Comparison of ENCODE assay signal across 10 cellular contexts in the genomic region with DNA sequence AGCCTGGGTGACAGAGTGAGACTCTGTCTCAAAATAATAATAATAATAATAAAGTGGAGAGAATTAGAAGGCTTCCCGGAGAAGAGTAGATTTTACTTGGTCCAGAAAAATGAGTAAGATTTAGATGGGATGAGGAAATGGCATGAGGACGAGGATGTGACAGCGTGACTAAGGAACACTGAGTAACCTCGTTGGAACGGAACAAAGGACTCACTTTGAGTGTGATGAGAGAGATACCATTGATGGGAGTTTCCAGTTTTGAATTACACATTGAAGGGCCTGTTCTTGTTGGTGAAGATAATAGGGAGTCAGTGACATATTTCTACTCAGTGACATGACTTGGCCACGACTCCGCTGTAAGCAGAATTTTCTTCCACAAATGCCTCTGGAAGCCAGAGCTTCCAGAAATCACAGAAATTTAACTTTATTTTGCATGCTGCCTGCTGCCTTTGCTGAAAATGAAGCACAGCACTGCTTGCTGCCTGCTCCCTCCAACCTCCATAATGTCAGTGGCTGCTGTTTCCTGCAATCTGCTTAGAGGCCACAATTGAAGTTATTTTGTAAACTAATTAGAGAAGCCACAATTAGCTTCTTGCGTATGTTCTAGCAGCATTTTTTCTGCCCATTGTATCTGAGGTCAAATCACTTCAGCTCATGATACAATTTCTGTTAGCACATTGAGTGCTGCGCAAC. TPM values are rescaled to one million over a fixed set of nuclear protein-coding genes. Genes with fewer than 3 reads are reported as not detected.
DNase-seq lines count a peak whose midpoint lies in the region; FAIRE-seq and TF ChIP-seq lines count a peak whose summit lies in the region.
"Had no signal": no experiment of that assay in that cellular context is flagged by ENCODE, and none has a peak within 500 bp of the region (broad histone marks: within the 10 kb centered on the region; RNA-seq: fewer than 3 reads in every experiment).

No MANE protein-coding gene starts in this region.

- no peak overlapping the region for H3K4ac ChIP-seq in trophoblast cell (ENCODE audit: low read depth, low read length)

- H3K14ac ChIP-seq in trophoblast cell (ENCODE audit: low read length) = no peak overlapping the region

- H4K20me1 ChIP-seq in GM23248 (ENCODE audit: insufficient read depth) = no peaks in the 10 kb centered on the region

- H2AK5ac ChIP-seq in trophoblast cell (ENCODE audit: low read length) = no peak overlapping the region

- no peak for TF ChIP-seq CTCF in adrenal gland (IDR thresholded peaks at IDR 0.05)

- peak; percentile 58 for FAIRE-seq in RCC 7860 (lab: Jason Lieb, UNC)

- H3K4me3 ChIP-seq in GM23248 (no peak overlapping the region), esophagus (ENCODE audit: low read depth in 1 of 2, low read length in 2 of 2) (no peak overlapping the region), trophoblast cell (ENCODE audit: low read depth, low read length) (no peak overlapping the region), adrenal gland (no peak overlapping the region)
- H3K4me3 ChIP-seq: SJCRH30 had no signal

- 31 to 36% methylated on average over 9 of the region's 9 CpGs for WGBS in GM23248 (ENCODE audit: low coverage in 1 of 2, low lambda C conversion rate in 2 of 2, missing lambda C conversion rate in 2 of 2), 2 experiments
- WGBS in esophagus, 2 donors = 61 to 71% methylated on average over 9 of the region's 9 CpGs
- no CpG with 5 or more reads among the region's 9 CpGs for WGBS in trophoblast cell (ENCODE audit: extremely low coverage, insufficient coverage, insufficient read length)
- 60 to 74% (median 70%) methylated on average over 9 of the region's 9 CpGs for WGBS in adrenal gland, 4 donors

- no peak overlapping the region for H2BK120ac ChIP-seq in trophoblast cell (ENCODE audit: insufficient read depth, low read length, poor library complexity)

- H3K27ac Mint-ChIP-seq in activated T-cell treated with anti-CD3 and anti-CD28 coated beads, Interleukin-2, amount 50 U/mL, for 24 hours = no peak overlapping the region
- H3K27ac Mint-ChIP-seq: stimulated activated memory B cell treated with anti-CD40 and anti-IgM and Interleukin-4, amounts not matched to agents 10 μg/mL and 1 μg/mL and 100 μg/mL, for 72 hours had no signal

- no peaks in the 10 kb centered on the region for H3K9me3 Mint-ChIP-seq in activated T-cell treated with anti-CD3 and anti-CD28 coated beads, Interleukin-2, amount 50 U/mL, for 24 hours
- H3K9me3 Mint-ChIP-seq: stimulated activated memory B cell treated with anti-CD40 and anti-IgM and Interleukin-4, amounts not matched to agents 10 μg/mL and 1 μg/mL and 100 μg/mL, for 72 hours had no signal

- H3F3A ChIP-seq in GM23248 (ENCODE audit: insufficient read depth) = peaks cover 6% of the 10 kb centered on the region; the same call in 1 of the 2 replicates

- no peaks in the 10 kb centered on the region for H3K36me3 Mint-ChIP-seq in activated T-cell treated with anti-CD3 and anti-CD28 coated beads, Interleukin-2, amount 50 U/mL, for 24 hours (ENCODE audit: low read depth)
- H3K36me3 Mint-ChIP-seq: stimulated activated memory B cell treated with anti-CD40 and anti-IgM and Interleukin-4, amounts not matched to agents 10 μg/mL and 1 μg/mL and 100 μg/mL, for 72 hours had no signal

- H3K4me2 ChIP-seq in GM23248 (ENCODE audit: unreplicated experiment) (no peak overlapping the region), trophoblast cell (ENCODE audit: low read length) (no peak overlapping the region)

- in situ Hi-C loops in GM23248 (cut with MboI) = no loop called here

- H3K79me2 ChIP-seq in GM23248 (ENCODE audit: insufficient read depth) = no peaks in the 10 kb centered on the region
- H3K79me2 ChIP-seq in trophoblast cell (ENCODE audit: control insufficient read depth, insufficient read depth, low read length, poor library complexity) = no peaks in the 10 kb centered on the region

- H2BK12ac ChIP-seq in trophoblast cell (ENCODE audit: low read length) = no peak overlapping the region

- no peaks in the 10 kb centered on the region for H3K36me3 ChIP-seq in GM23248 (ENCODE audit: low read depth)
- H3K36me3 ChIP-seq in esophagus (ENCODE audit: control insufficient read depth in 2 of 2, insufficient read depth in 2 of 2, low read length in 1 of 2) = no peaks in the 10 kb centered on the region
- H3K36me3 ChIP-seq in trophoblast cell (ENCODE audit: control insufficient read depth in 1 of 2, insufficient read depth in 2 of 2, low read length in 2 of 2) = no peaks in the 10 kb centered on the region
- no peaks in the 10 kb centered on the region for H3K36me3 ChIP-seq in adrenal gland (replicated peaks in 1 of 2)
- H3K36me3 ChIP-seq: SJCRH30 had no signal

- H3K79me1 ChIP-seq in trophoblast cell (ENCODE audit: low read length) = no peaks in the 10 kb centered on the region

- no peaks in the 10 kb centered on the region for H3K9me3 ChIP-seq in GM23248 (ENCODE audit: low read depth)
- no peaks in the 10 kb centered on the region for H3K9me3 ChIP-seq in esophagus (ENCODE audit: control insufficient read depth in 2 of 2, insufficient read depth in 1 of 2, low read depth in 1 of 2, low read length in 1 of 2)
- H3K9me3 ChIP-seq in trophoblast cell (ENCODE audit: insufficient read depth, low read depth, low read length) = no peaks in the 10 kb centered on the region
- no peaks in the 10 kb centered on the region for H3K9me3 ChIP-seq in adrenal gland (replicated peaks in 1 of 3)
- H3K9me3 ChIP-seq: SJCRH30 had no signal

- H4K91ac ChIP-seq in trophoblast cell (ENCODE audit: low read depth, low read length) = no peak overlapping the region

- peaks cover 6% of the 10 kb centered on the region for H3K27me3 Mint-ChIP-seq in activated T-cell treated with anti-CD3 and anti-CD28 coated beads, Interleukin-2, amount 50 U/mL, for 24 hours

- H3K23ac ChIP-seq in trophoblast cell (ENCODE audit: low read length) = no peak overlapping the region

- H3K9ac ChIP-seq in GM23248 (0 out of 2 replicates have a peak overlapping the region, but pooled peaks have one; percentile 5), trophoblast cell (ENCODE audit: low read length) (no peak overlapping the region)

- no peaks in the 10 kb centered on the region for H3K9me2 ChIP-seq in GM23248 (ENCODE audit: insufficient read depth)

- intact Hi-C loops in adrenal gland (cut with DNase I) = no loop called here

- H3K27me3 ChIP-seq in GM23248 (replicated peaks; ENCODE audit: insufficient read depth) = no peaks in the 10 kb centered on the region
- peaks cover 0 to 3% of the 10 kb centered on the region in 2 donors for H3K27me3 ChIP-seq in esophagus (ENCODE audit: control insufficient read depth in 1 of 2, insufficient read depth in 2 of 2, low read length in 2 of 2)
- H3K27me3 ChIP-seq in trophoblast cell (ENCODE audit: insufficient read depth, low read length) = no peaks in the 10 kb centered on the region
- no peaks in the 10 kb centered on the region for H3K27me3 ChIP-seq in adrenal gland
- H3K27me3 ChIP-seq: SJCRH30 had no signal

- no peak overlapping the region for H4K12ac ChIP-seq in trophoblast cell (ENCODE audit: low read depth, low read length)

- peaks cover 5% of the 10 kb centered on the region for H3K4me1 Mint-ChIP-seq in activated T-cell treated with anti-CD3 and anti-CD28 coated beads, Interleukin-2, amount 50 U/mL, for 24 hours (ENCODE audit: low read depth)
- H3K4me1 Mint-ChIP-seq: stimulated activated memory B cell treated with anti-CD40 and anti-IgM and Interleukin-4, amounts not matched to agents 10 μg/mL and 1 μg/mL and 100 μg/mL, for 72 hours had no signal

- TF ChIP-seq POLR2A in adrenal gland (IDR thresholded peaks at IDR 0.05) = no peak

- peaks cover 12% of the 10 kb centered on the region; the same call in 1 of the 2 replicates for H3K4me1 ChIP-seq in GM23248 (ENCODE audit: insufficient read depth)
- H3K4me1 ChIP-seq in esophagus (ENCODE audit: control insufficient read depth in 2 of 2, insufficient read depth in 2 of 2, low read length in 1 of 2) = no peaks in the 10 kb centered on the region
- H3K4me1 ChIP-seq in trophoblast cell (ENCODE audit: control insufficient read depth in 1 of 2, insufficient read depth in 2 of 2, low read length in 2 of 2) = no peaks in the 10 kb centered on the region
- no peaks in the 10 kb centered on the region for H3K4me1 ChIP-seq in adrenal gland (replicated peaks in 1 of 2)

- DNase-seq in GM23248 (peak; percentile 77), RCC 7860 (ENCODE audit: low spot score) (peak; percentile 83), trophoblast cell (peak; percentile 42 to 77), DMS 273 (lab: John Stamatoyannopoulos, UW; ENCODE audit: unreplicated experiment) (no peak), adrenal gland (no peak)
- DNase-seq in activated T-cell treated with anti-CD3 and anti-CD28 coated beads, Interleukin-2, amount 50 U/mL, for 24 hours = no peak
- DNase-seq: NCI-H226 had no signal

- no peak overlapping the region for H4K8ac ChIP-seq in trophoblast cell (ENCODE audit: low read depth, low read length)

- no peak overlapping the region for H3K18ac ChIP-seq in trophoblast cell (ENCODE audit: low read length)

- peak overlapping the region; percentile 31 for H2AFZ ChIP-seq in GM23248
- H2AFZ ChIP-seq in trophoblast cell (ENCODE audit: insufficient read depth, low read length, poor library complexity) = no peak overlapping the region

- peak overlapping the region; percentile 36; the same call in 1 of the 2 replicates for H3K27ac ChIP-seq in GM23248
- peak overlapping the region; percentile 49 to 81 for H3K27ac ChIP-seq in esophagus (ENCODE audit: low read depth in 2 of 2, low read length in 1 of 2)
- H3K27ac ChIP-seq in trophoblast cell (ENCODE audit: low read depth, low read length) = no peak overlapping the region
- no peak overlapping the region for H3K27ac ChIP-seq in adrenal gland
- H3K27ac ChIP-seq: SJCRH30 had no signal

- H3K4me3 Mint-ChIP-seq in activated T-cell treated with anti-CD3 and anti-CD28 coated beads, Interleukin-2, amount 50 U/mL, for 24 hours = no peak overlapping the region
- H3K4me3 Mint-ChIP-seq: stimulated activated memory B cell treated with anti-CD40 and anti-IgM and Interleukin-4, amounts not matched to agents 10 μg/mL and 1 μg/mL and 100 μg/mL, for 72 hours had no signal

- no peak overlapping the region for H2BK5ac ChIP-seq in trophoblast cell (ENCODE audit: low read depth, low read length, poor library complexity)

RNA-seq across cellular contexts. Expression of gene FBXO28, which starts 33.7 kb away (rescaled TPM):
- 28.5 and 31.8 TPM in 2 replicates for total RNA-seq in GM23248 (2014; rRNA removed; shearing (Covaris generic))
- 14.9 and 15.5 TPM in 2 replicates for polyA plus RNA-seq in GM23248 (2016; fragmentation: Nextera tagmentation; extraction: Ambion mirVana)
- 10 to 100 TPM; 11.9 to 13.2 TPM for polyA plus RNA-seq in esophagus
- polyA plus RNA-seq in trophoblast cell (2013) = 12.5 and 12.9 TPM in 2 replicates
- 10 to 100 TPM; 19.1 to 39.1 (median 27.8) TPM for total RNA-seq in adrenal gland
- 10 to 100 TPM in 2 of 3 donors, 1 to 10 TPM in 1; 7.0 to 16.0 (median 10.8) TPM for polyA plus RNA-seq in adrenal gland

Comparison
In these comparisons a context has a peak if more than half of its experiments do, and no peak if none do; other contexts are left out.
1. DNase-seq: peak in GM23248 (single experiment), RCC 7860 (single experiment) and trophoblast cell (2 of 2); none in activated T-cell treated with anti-CD3 and anti-CD28 coated beads, Interleukin-2, amount 50 U/mL, for 24 hours (single experiment), DMS 273 (single experiment) and adrenal gland (0 of 7).
2. H3K27ac ChIP-seq: peak in GM23248 (single experiment) and esophagus (2 of 2); none in trophoblast cell (single experiment) and adrenal gland (0 of 5).